Comparison of ENCODE assay signal across 1 cellular context in the genomic region with DNA sequence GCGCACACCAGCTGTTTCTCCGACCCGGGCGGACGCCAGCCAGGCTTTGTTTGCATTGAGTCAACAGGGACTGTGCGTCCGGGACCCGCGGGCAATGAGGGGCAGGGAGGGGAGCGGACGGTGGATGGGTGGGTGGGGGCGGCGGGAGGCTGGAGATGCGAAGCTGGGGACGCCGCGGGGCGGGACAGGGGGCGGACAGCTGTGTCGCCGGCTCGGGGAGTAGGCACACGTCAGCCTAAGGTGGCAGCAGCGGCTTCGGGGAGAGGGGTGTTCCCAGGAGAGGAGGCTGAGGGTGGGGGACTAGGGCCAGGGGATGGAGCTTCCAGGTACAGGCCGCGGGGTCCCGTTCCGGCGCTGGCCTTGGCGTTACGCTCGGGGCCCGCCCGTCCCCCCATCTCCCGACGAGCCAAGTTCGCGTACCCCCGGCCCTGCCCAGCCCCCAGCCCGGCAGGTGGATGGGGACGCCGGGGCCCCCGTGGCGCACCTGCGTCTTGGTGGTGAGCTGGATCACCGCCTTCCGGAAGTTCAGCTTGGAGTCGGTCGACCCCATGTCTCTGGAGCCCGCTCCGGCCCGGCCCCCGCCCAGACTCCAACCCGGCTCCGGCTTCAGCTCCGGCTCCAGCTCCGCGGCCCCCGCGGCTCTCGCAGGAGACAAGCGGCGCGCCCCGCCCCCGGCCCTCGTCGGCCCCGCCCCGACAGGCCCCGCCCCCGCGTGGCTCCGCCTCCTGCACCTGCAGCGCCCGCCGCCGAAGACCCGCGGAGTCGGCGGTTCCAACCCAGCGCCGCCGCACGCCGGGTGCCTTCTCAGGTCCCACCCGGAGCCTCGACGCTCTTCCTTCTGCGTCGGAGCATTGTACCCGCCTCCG.
A peak's percentile ranks its signal among the peaks of the same experiment; 100 is the strongest.
TF ChIP-seq lines count a peak whose summit lies in the region.

A gene with protein sequence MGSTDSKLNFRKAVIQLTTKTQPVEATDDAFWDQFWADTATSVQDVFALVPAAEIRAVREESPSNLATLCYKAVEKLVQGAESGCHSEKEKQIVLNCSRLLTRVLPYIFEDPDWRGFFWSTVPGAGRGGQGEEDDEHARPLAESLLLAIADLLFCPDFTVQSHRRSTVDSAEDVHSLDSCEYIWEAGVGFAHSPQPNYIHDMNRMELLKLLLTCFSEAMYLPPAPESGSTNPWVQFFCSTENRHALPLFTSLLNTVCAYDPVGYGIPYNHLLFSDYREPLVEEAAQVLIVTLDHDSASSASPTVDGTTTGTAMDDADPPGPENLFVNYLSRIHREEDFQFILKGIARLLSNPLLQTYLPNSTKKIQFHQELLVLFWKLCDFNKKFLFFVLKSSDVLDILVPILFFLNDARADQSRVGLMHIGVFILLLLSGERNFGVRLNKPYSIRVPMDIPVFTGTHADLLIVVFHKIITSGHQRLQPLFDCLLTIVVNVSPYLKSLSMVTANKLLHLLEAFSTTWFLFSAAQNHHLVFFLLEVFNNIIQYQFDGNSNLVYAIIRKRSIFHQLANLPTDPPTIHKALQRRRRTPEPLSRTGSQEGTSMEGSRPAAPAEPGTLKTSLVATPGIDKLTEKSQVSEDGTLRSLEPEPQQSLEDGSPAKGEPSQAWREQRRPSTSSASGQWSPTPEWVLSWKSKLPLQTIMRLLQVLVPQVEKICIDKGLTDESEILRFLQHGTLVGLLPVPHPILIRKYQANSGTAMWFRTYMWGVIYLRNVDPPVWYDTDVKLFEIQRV (minus strand): TSS at position 653 of the 866 bp plus-strand sequence. CDS start 103 bp downstream, at position 550.

TF ChIP-seq in HepG2, 621 proteins besides CTCF, POLR2A, EP300 and RAD21 (continued from another document and continues in another):
- TF ChIP-seq LBX2 (CRISPR knock-in tag; IDR thresholded peaks at IDR 0.05; ENCODE audit: borderline replicate concordance) (no peak), TBX2 (CRISPR knock-in tag; IDR thresholded peaks at IDR 0.05; ENCODE audit: borderline replicate concordance) (no peak), ZNF580 (CRISPR knock-in tag; IDR thresholded peaks at IDR 0.05; ENCODE audit: borderline replicate concordance, low read depth) (0 out of 2 replicates have a peak, but pooled peaks have one; percentile 16), PAF1 (CRISPR knock-in tag; IDR thresholded peaks at IDR 0.05) (no peak), ZNF331 (CRISPR knock-in tag; IDR thresholded peaks at IDR 0.05) (peak; percentile 59; the same call in 1 of the 2 replicates), ZFY (CRISPR knock-in tag; IDR thresholded peaks at IDR 0.05) (peak; percentile 84; the same call in 1 of the 2 replicates), ZNF747 (CRISPR knock-in tag; IDR thresholded peaks at IDR 0.05; ENCODE audit: borderline replicate concordance) (no peak), PHF21A (CRISPR knock-in tag; IDR thresholded peaks at IDR 0.05) (peak; percentile 29), SMARCE1 (IDR thresholded peaks at IDR 0.05; ENCODE audit: borderline replicate concordance) (no peak), NFE2L2 (IDR thresholded peaks at IDR 0.05; ENCODE audit: low read length) (no peak), PITX1 (CRISPR knock-in tag; IDR thresholded peaks at IDR 0.05) (no peak), ZNF883 (CRISPR knock-in tag; IDR thresholded peaks at IDR 0.05; ENCODE audit: not compliant biosample characterization) (no peak), EEA1 (CRISPR knock-in tag; IDR thresholded peaks at IDR 0.05; ENCODE audit: borderline replicate concordance) (no peak), ZSCAN21 (CRISPR knock-in tag; IDR thresholded peaks at IDR 0.05; ENCODE audit: borderline replicate concordance) (no peak), TRAFD1 (CRISPR knock-in tag; IDR thresholded peaks at IDR 0.05; ENCODE audit: borderline replicate concordance) (no peak), TCF7L2 (IDR thresholded peaks at IDR 0.05; ENCODE audit: low read depth, low read length) (no peak), NFIC (IDR thresholded peaks at IDR 0.05; ENCODE audit: low read length) (no peak), CHCHD3 (CRISPR knock-in tag; IDR thresholded peaks at IDR 0.05) (no peak), PRPF4 (IDR thresholded peaks at IDR 0.05; ENCODE audit: low read depth, low read length, poor library complexity, severe bottlenecking) (no peak), ZNF3 (CRISPR knock-in tag; IDR thresholded peaks at IDR 0.05) (no peak), AKNA (CRISPR knock-in tag; IDR thresholded peaks at IDR 0.05; ENCODE audit: borderline replicate concordance) (no peak), TRIM24 (CRISPR knock-in tag; IDR thresholded peaks at IDR 0.05) (no peak), ZNF687 (CRISPR knock-in tag; IDR thresholded peaks at IDR 0.05) (peak; percentile 26), MED13 (CRISPR knock-in tag; IDR thresholded peaks at IDR 0.05) (peak; percentile 32; the same call in 1 of the 2 replicates), ZFAT (CRISPR knock-in tag; conservative IDR thresholded peaks at IDR 0.05) (no peak)
- TF ChIP-seq, protein P1, sequence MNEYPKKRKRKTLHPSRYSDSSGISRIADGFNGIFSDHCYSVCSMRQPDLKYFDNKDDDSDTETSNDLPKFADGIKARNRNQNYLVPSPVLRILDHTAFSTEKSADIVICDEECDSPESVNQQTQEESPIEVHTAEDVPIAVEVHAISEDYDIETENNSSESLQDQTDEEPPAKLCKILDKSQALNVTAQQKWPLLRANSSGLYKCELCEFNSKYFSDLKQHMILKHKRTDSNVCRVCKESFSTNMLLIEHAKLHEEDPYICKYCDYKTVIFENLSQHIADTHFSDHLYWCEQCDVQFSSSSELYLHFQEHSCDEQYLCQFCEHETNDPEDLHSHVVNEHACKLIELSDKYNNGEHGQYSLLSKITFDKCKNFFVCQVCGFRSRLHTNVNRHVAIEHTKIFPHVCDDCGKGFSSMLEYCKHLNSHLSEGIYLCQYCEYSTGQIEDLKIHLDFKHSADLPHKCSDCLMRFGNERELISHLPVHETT (CRISPR knock-in tag; conservative IDR thresholded peaks at IDR 0.05) = no peak; the same call in 1 of the 2 replicates
- TF ChIP-seq, protein P2, sequence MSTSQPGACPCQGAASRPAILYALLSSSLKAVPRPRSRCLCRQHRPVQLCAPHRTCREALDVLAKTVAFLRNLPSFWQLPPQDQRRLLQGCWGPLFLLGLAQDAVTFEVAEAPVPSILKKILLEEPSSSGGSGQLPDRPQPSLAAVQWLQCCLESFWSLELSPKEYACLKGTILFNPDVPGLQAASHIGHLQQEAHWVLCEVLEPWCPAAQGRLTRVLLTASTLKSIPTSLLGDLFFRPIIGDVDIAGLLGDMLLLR (CRISPR knock-in tag; IDR thresholded peaks at IDR 0.05) = no peak
- TF ChIP-seq, protein P3, sequence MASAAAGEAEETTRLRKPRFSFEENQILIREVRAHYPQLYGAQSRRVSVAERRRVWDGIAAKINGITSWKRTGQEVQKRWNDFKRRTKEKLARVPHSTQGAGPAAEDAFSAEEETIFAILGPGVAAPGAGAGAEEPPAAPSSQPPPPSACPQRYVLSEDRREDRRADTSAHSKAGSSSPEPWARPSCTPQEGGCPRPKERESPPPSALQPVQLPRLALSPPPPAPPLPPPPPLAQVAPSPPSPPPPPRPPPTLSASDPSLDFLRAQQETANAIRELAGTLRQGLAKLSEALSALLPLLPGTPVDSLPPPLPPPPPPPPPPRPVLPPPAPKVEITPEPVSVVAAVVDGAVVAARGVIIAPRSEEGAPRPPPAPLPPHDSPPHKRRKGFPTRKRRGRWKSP (CRISPR knock-in tag; IDR thresholded peaks at IDR 0.05) = 0 out of 2 replicates have a peak, but pooled peaks have one; percentile 24
- TF ChIP-seq, protein P4, sequence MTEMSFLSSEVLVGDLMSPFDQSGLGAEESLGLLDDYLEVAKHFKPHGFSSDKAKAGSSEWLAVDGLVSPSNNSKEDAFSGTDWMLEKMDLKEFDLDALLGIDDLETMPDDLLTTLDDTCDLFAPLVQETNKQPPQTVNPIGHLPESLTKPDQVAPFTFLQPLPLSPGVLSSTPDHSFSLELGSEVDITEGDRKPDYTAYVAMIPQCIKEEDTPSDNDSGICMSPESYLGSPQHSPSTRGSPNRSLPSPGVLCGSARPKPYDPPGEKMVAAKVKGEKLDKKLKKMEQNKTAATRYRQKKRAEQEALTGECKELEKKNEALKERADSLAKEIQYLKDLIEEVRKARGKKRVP (CRISPR knock-in tag; IDR thresholded peaks at IDR 0.05) = no peak
- TF ChIP-seq, protein P5, sequence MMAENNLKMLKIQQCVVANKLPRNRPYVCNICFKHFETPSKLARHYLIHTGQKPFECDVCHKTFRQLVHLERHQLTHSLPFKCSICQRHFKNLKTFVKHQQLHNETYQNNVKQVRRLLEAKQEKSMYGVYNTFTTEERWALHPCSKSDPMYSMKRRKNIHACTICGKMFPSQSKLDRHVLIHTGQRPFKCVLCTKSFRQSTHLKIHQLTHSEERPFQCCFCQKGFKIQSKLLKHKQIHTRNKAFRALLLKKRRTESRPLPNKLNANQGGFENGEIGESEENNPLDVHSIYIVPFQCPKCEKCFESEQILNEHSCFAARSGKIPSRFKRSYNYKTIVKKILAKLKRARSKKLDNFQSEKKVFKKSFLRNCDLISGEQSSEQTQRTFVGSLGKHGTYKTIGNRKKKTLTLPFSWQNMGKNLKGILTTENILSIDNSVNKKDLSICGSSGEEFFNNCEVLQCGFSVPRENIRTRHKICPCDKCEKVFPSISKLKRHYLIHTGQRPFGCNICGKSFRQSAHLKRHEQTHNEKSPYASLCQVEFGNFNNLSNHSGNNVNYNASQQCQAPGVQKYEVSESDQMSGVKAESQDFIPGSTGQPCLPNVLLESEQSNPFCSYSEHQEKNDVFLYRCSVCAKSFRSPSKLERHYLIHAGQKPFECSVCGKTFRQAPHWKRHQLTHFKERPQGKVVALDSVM (CRISPR knock-in tag; IDR thresholded peaks at IDR 0.05) = no peak
